In the genomic region with DNA sequence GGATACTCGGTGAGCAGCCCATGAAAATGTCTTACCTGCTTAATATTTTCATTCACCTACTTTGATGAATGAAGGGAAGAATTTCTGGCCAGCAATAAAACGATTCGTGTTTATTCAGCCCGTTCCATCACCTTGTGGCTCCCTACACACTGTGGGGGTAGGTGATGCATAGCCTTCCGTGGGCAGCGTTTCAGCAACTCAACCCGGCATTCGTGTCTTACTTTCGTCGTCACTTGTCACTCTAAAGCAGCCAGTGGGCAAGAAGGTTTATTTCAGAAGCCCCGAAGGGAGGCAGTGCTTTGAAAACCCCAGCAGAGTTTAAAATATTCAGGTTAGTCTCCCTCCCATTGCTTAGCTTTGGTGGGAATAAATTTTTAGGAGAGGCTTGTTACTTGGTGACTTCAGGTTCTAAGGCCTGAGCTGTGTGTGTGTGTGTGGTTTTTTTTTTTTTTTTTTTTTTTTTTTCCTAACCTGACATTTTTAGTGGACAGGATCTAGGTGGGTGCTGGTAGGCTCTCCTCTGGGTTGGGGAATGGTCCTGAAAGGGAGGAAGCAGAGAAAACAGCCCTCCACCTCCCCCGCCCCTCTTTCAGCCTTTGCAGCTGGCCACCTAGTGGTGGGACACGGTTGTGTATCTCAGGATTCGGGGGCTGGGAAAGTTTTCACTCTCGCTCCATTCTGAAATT, we compare ENCODE assay signal across 8 cellular contexts. TPM values are rescaled to one million over a fixed set of nuclear protein-coding genes. Genes with fewer than 3 reads are reported as not detected.
DNase-seq lines count a peak whose midpoint lies in the region; ATAC-seq, FAIRE-seq and TF ChIP-seq lines count a peak whose summit lies in the region.

No MANE protein-coding gene starts in this region.

- no peak overlapping the region for H4K91ac ChIP-seq in H1 (replicated peaks; ENCODE audit: insufficient read length, low read length)

- peak overlapping the region in 1 of 2 experiments; percentile 75; a peak in 2 of 4 replicates for H3K4me2 ChIP-seq in H1 (ENCODE audit: insufficient read depth in 1 of 2, low read depth in 2 of 2, low read length in 2 of 2)

- H3K27me3 ChIP-seq in H1 (replicated peaks in 1 of 4; ENCODE audit: control insufficient read depth in 3 of 4, extremely low read depth in 1 of 4, insufficient read depth in 3 of 4, low read length in 3 of 4): peaks cover 5 to 17% (median 14%) of the 10 kb centered on the region in 4 experiments

- no peak overlapping the region for H2BK5ac ChIP-seq in H1 (ENCODE audit: low read depth, low read length)

- POLR2A ChIA-PET in activated CD8-positive, alpha-beta T cell treated with anti-CD3 and anti-CD28 coated beads, Interleukin-2, amount 10 ng/mL, durations not matched to agents 7 days and 5 days (lab: Charles Lee): interaction anchor here (1.0 to 5.1 kb wide), 8 partner anchors 14 to 111 kb away, joined by 3 to 35 read pairs (median 4); a partner anchor contains a TSS
- POLR2A ChIA-PET in H1 (lab: Charles Lee; ENCODE audit: partially characterized antibody): interaction anchor here (0.7 to 1.1 kb wide), 2 partner anchors 44 to 77 kb away, joined by 3 read pairs; no protein-coding TSS in a partner anchor

- WGBS in H1 (ENCODE audit: extremely low coverage in 1 of 2, insufficient coverage in 1 of 2, insufficient read length in 1 of 2, insufficient replicate concordance in 2 of 2, low coverage in 1 of 2, low lambda C conversion rate in 2 of 2, missing lambda C conversion rate in 1 of 2), 2 experiments: 44% methylated on average over 15 of the region's 15 CpGs; no CpG with 5 or more reads in 1 of the 2 experiments
- WGBS in mesodermal cell (ENCODE audit: insufficient coverage in 2 of 2), 2 experiments: 17 to 29% methylated on average over 10 to 11 of the region's 15 CpGs

- H4K5ac ChIP-seq in H1 (ENCODE audit: insufficient read length, low read depth, low read length): no peak overlapping the region

- H2AK5ac ChIP-seq in H1 (ENCODE audit: low read depth, low read length): no peak overlapping the region

- peaks cover 68% of the 10 kb centered on the region for H3K4me1 Mint-ChIP-seq in activated CD8-positive, alpha-beta T cell treated with anti-CD3 and anti-CD28 coated beads, Interleukin-2, amount 10 ng/mL, durations not matched to agents 7 days and 5 days (ENCODE audit: low read depth)

- H2BK20ac ChIP-seq in H1 (ENCODE audit: low read length): no peak overlapping the region

- 0 out of 2 replicates have a peak overlapping the region, but pooled peaks have one; percentile 66 for H2BK15ac ChIP-seq in H1 (ENCODE audit: low read length)

- no peaks in the 10 kb centered on the region for H3K27me3 Mint-ChIP-seq in activated CD8-positive, alpha-beta T cell treated with anti-CD3 and anti-CD28 coated beads, Interleukin-2, amount 10 ng/mL, durations not matched to agents 7 days and 5 days (ENCODE audit: low read depth)

- no peak overlapping the region for H2BK120ac ChIP-seq in H1 (replicated peaks; ENCODE audit: low read depth, low read length)

- no peak for TF ChIP-seq EP300 in H1 (IDR thresholded peaks at IDR 0.05; ENCODE audit: borderline replicate concordance in 1 of 2, low read depth in 2 of 2, low read length in 2 of 2)

- no peak overlapping the region for H3K23ac ChIP-seq in H1 (ENCODE audit: insufficient read length)

- no peaks in the 10 kb centered on the region for H3K9me3 Mint-ChIP-seq in activated CD8-positive, alpha-beta T cell treated with anti-CD3 and anti-CD28 coated beads, Interleukin-2, amount 10 ng/mL, durations not matched to agents 7 days and 5 days (ENCODE audit: insufficient read depth)

- no peak for TF ChIP-seq POLR2A in H1 (IDR thresholded peaks at IDR 0.05; ENCODE audit: control extremely low read depth in 1 of 2, low read depth in 2 of 2, low read length in 2 of 2)

- H3K4me1 ChIP-seq in H1 (replicated peaks in 1 of 4; ENCODE audit: control insufficient read depth in 3 of 4, insufficient read depth in 4 of 4, low read length in 3 of 4) (peaks cover 3 to 8% (median 6%) of the 10 kb centered on the region in 4 experiments), mesodermal cell (ENCODE audit: control insufficient read depth, insufficient read depth, low read length, poor library complexity, severe bottlenecking) (peaks cover 51% of the 10 kb centered on the region)

- H3K23me2 ChIP-seq in H1 (ENCODE audit: low read depth, low read length): peaks cover 7% of the 10 kb centered on the region

- CTCF ChIA-PET in activated CD8-positive, alpha-beta T cell treated with anti-CD3 and anti-CD28 coated beads, Interleukin-2, amount 10 ng/mL, durations not matched to agents 7 days and 5 days (lab: Charles Lee): interaction anchor here (0.6 to 6.8 kb wide), 34 partner anchors 8 to 334 kb away, joined by 3 to 74 read pairs (median 4); a partner anchor contains a TSS
- CTCF ChIA-PET in H1 (lab: Charles Lee; ENCODE audit: partially characterized antibody): interaction anchor here (0.6 to 4.5 kb wide), 43 partner anchors 9 to 310 kb away, joined by 3 to 25 read pairs (median 4); no protein-coding TSS in a partner anchor

- H3K36me3 Mint-ChIP-seq in activated CD8-positive, alpha-beta T cell treated with anti-CD3 and anti-CD28 coated beads, Interleukin-2, amount 10 ng/mL, durations not matched to agents 7 days and 5 days (ENCODE audit: low read depth): peaks cover 11% of the 10 kb centered on the region

- H3K56ac ChIP-seq in H1 (replicated peaks; ENCODE audit: insufficient read length, low read depth, low read length): no peak overlapping the region

- no peak overlapping the region for H3K18ac ChIP-seq in H1 (ENCODE audit: extremely low read depth, low read length)

- peak overlapping the region; percentile 87 for H3K4me3 Mint-ChIP-seq in activated CD8-positive, alpha-beta T cell treated with anti-CD3 and anti-CD28 coated beads, Interleukin-2, amount 10 ng/mL, durations not matched to agents 7 days and 5 days

- no peaks in the 10 kb centered on the region for H3K79me2 ChIP-seq in H1 (ENCODE audit: control insufficient read depth in 1 of 2, insufficient read depth in 2 of 2, low read length in 2 of 2)

- H3K4me3 ChIP-seq in H1 (ENCODE audit: extremely low read depth in 1 of 4, insufficient read depth in 2 of 4, low read depth in 3 of 4, low read length in 4 of 4): no peak overlapping the region; a peak in 1 of 8 replicates
- H3K4me3 ChIP-seq in mesodermal cell (ENCODE audit: extremely low read depth, insufficient read depth, low read length, poor library complexity, severe bottlenecking): peak overlapping the region; percentile 73

- no peaks in the 10 kb centered on the region for H3K79me1 ChIP-seq in H1 (ENCODE audit: low read depth, low read length)

- peak overlapping the region; percentile 76 for H3K27ac Mint-ChIP-seq in activated CD8-positive, alpha-beta T cell treated with anti-CD3 and anti-CD28 coated beads, Interleukin-2, amount 10 ng/mL, durations not matched to agents 7 days and 5 days

- no peaks in the 10 kb centered on the region for H3K36me3 ChIP-seq in H1 (ENCODE audit: control insufficient read depth in 2 of 4, insufficient read depth in 4 of 4, low read length in 3 of 4)
- H3K36me3 ChIP-seq in mesodermal cell (ENCODE audit: control insufficient read depth, insufficient read depth, low read length): no peaks in the 10 kb centered on the region

- H2AFZ ChIP-seq in H1 (ENCODE audit: low read length): no peak overlapping the region

- no peak for ATAC-seq in activated CD8-positive, alpha-beta T cell treated with anti-CD3 and anti-CD28 coated beads, Interleukin-2, amount 10 ng/mL, durations not matched to agents 7 days and 5 days
- ATAC-seq in HG03439 (IDR thresholded peaks at IDR 0.05; ENCODE audit: unreplicated experiment) (no peak), GM19463 (IDR thresholded peaks at IDR 0.05; ENCODE audit: unreplicated experiment) (no peak)

- peak; percentile 30 to 65; a peak in 3 of 4 replicates for TF ChIP-seq RAD21 in H1 (IDR thresholded peaks at IDR 0.05 in 1 of 2, conservative IDR thresholded peaks at IDR 0.05 in 1 of 2; ENCODE audit: low read depth in 2 of 2, low read length in 2 of 2)

- no peak overlapping the region for H3K9ac ChIP-seq in H1 (replicated peaks in 1 of 4; ENCODE audit: extremely low read depth in 1 of 4, low read depth in 3 of 4, low read length in 3 of 4)

- DNase-seq in NCI-H146 treated with DMSO at 0.1 percent for 48 hours (lab: John Stamatoyannopoulos, UW; ENCODE audit: unreplicated experiment) (peak; percentile 15), H1 (ENCODE audit: low read depth in 1 of 2, low spot score in 2 of 2) (peak in 1 of 2 experiments; percentile 74)
- DNase-seq in activated CD8-positive, alpha-beta T cell treated with anti-CD3 and anti-CD28 coated beads, Interleukin-2, amount 10 ng/mL, durations not matched to agents 7 days and 5 days: peak; percentile 68
- peak; percentile 40 to 53 for DNase-seq in stimulated activated CD8-positive, alpha-beta memory T cell treated with anti-CD3 and anti-CD28 coated beads, Interleukin-15, amount 100 ng/mL, for 4 hours (ENCODE audit: low read depth in 2 of 2)

- H3K4ac ChIP-seq in H1 (replicated peaks; ENCODE audit: insufficient read length, low read depth, low read length): no peak overlapping the region

- H4K8ac ChIP-seq in H1 (ENCODE audit: extremely low read depth, insufficient read depth, low read length): no peak overlapping the region

- TF ChIP-seq CTCF in GM12872 (IDR thresholded peaks at IDR 0.05; ENCODE audit: insufficient read depth, low read depth, low read length) (peak; percentile 92), H1 (IDR thresholded peaks at IDR 0.05; ENCODE audit: control extremely low read depth in 1 of 3, insufficient read depth in 1 of 3, low read depth in 1 of 3, low read length in 3 of 3) (peak; percentile 78 to 89 (median 84))

- FAIRE-seq in H1 (lab: Jason Lieb, UNC): no peak

- no peak overlapping the region for H3K14ac ChIP-seq in H1 (ENCODE audit: insufficient read length)

- H3K27ac ChIP-seq in H1 (ENCODE audit: low read depth, low read length) (no peak overlapping the region), mesodermal cell (ENCODE audit: low read depth, low read length, severe bottlenecking) (no peak overlapping the region)

- H3K9me3 ChIP-seq in H1 (ENCODE audit: insufficient read depth in 2 of 2, low read depth in 1 of 2, low read length in 1 of 2) (no peaks in the 10 kb centered on the region), mesodermal cell (ENCODE audit: control insufficient read depth, low read length) (no peaks in the 10 kb centered on the region)

- peaks cover 0 to 5% of the 10 kb centered on the region in 2 experiments for H4K20me1 ChIP-seq in H1 (replicated peaks in 1 of 2; ENCODE audit: control insufficient read depth in 1 of 2, insufficient read depth in 2 of 2, low read length in 2 of 2)

- H2BK12ac ChIP-seq in H1 (ENCODE audit: low read depth, low read length): no peak overlapping the region

RNA-seq across cellular contexts. Expression of a gene that starts 1.8 kb away (rescaled TPM):
- 10 to 100 TPM; 16.9 to 17.6 TPM for total RNA-seq in activated CD8-positive, alpha-beta T cell treated with anti-CD3 and anti-CD28 coated beads, Interleukin-2, amount 10 ng/mL, durations not matched to agents 7 days and 5 days
- 2.4 and 2.5 TPM in 2 replicates for total RNA-seq in H1 (2021; fragmentation: NEBNext Ultra II Directional; extraction: Animal tissue kit (Norgen Biotek cat#: 25700))
- 0.54 and 0.88 TPM in 2 replicates for polyA plus RNA-seq in H1 (2011; rRNA removed)
- 1.2 TPM for polyA plus RNA-seq in H1 (2011; cell fraction: cytosol; rRNA removed)
- polyA plus RNA-seq in H1 (2011; cell fraction: nucleus; rRNA removed): 1.1 TPM
- 1.2 to 1.5 TPM (median 1.3 TPM) in 4 replicates for polyA plus RNA-seq in H1 (2012, experiment 1 of 2)
- polyA plus RNA-seq in H1 (2012, experiment 2 of 2): 0.56 TPM
- 0.83 TPM for polyA plus RNA-seq in H1 (2013, experiment 1 of 2)
- 0.88 TPM for polyA plus RNA-seq in H1 (2013, experiment 2 of 2)
- polyA minus RNA-seq in H1 (2011; rRNA and poly(A)+ RNA removed): 0.85 and 1.1 TPM in 2 replicates
- 0.66 TPM for polyA minus RNA-seq in H1 (2011; cell fraction: cytosol; rRNA and poly(A)+ RNA removed)
- polyA minus RNA-seq in H1 (2011; cell fraction: nucleus; rRNA and poly(A)+ RNA removed): 0.70 TPM
- polyA plus RNA-seq in mesodermal cell (2013, experiment 1 of 2): 23.7 TPM
- 20.1 TPM for polyA plus RNA-seq in mesodermal cell (2013, experiment 2 of 2)

RNA-seq across cellular contexts. Expression of a gene that starts 30.6 kb away (rescaled TPM):
- total RNA-seq in activated CD8-positive, alpha-beta T cell treated with anti-CD3 and anti-CD28 coated beads, Interleukin-2, amount 10 ng/mL, durations not matched to agents 7 days and 5 days: 100 to 1,000 TPM; 135 to 136 TPM
- total RNA-seq in H1 (2021; fragmentation: NEBNext Ultra II Directional; extraction: Animal tissue kit (Norgen Biotek cat#: 25700)): 194 and 208 TPM in 2 replicates
- polyA plus RNA-seq in H1 (2011; rRNA removed): 112 and 201 TPM in 2 replicates
- polyA plus RNA-seq in H1 (2011; cell fraction: cytosol; rRNA removed): 259 TPM
- 167 TPM for polyA plus RNA-seq in H1 (2011; cell fraction: nucleus; rRNA removed)
- 178 to 208 TPM (median 187 TPM) in 4 replicates for polyA plus RNA-seq in H1 (2012, experiment 1 of 2)
- polyA plus RNA-seq in H1 (2012, experiment 2 of 2): 30.6 TPM
- polyA plus RNA-seq in H1 (2013, experiment 1 of 2): 123 TPM
- 123 TPM for polyA plus RNA-seq in H1 (2013, experiment 2 of 2)
- 298 and 349 TPM in 2 replicates for polyA minus RNA-seq in H1 (2011; rRNA and poly(A)+ RNA removed)
- polyA minus RNA-seq in H1 (2011; cell fraction: cytosol; rRNA and poly(A)+ RNA removed): 93.4 TPM
- polyA minus RNA-seq in H1 (2011; cell fraction: nucleus; rRNA and poly(A)+ RNA removed): 83.8 TPM
- polyA plus RNA-seq in mesodermal cell (2013, experiment 1 of 2): 239 TPM
- polyA plus RNA-seq in mesodermal cell (2013, experiment 2 of 2): 238 TPM

RNA-seq across cellular contexts. Expression of a gene that starts 43.7 kb away (rescaled TPM):
- 10 to 100 TPM; 35.0 to 36.7 TPM for total RNA-seq in activated CD8-positive, alpha-beta T cell treated with anti-CD3 and anti-CD28 coated beads, Interleukin-2, amount 10 ng/mL, durations not matched to agents 7 days and 5 days
- 21.6 and 24.1 TPM in 2 replicates for total RNA-seq in H1 (2021; fragmentation: NEBNext Ultra II Directional; extraction: Animal tissue kit (Norgen Biotek cat#: 25700))
- polyA plus RNA-seq in H1 (2011; rRNA removed): 7.0 and 15.4 TPM in 2 replicates
- polyA plus RNA-seq in H1 (2011; cell fraction: cytosol; rRNA removed): 11.7 TPM
- polyA plus RNA-seq in H1 (2011; cell fraction: nucleus; rRNA removed): 10.8 TPM
- 15.2 to 18.9 TPM (median 17.0 TPM) in 4 replicates for polyA plus RNA-seq in H1 (2012, experiment 1 of 2)
- 26.9 TPM for polyA plus RNA-seq in H1 (2012, experiment 2 of 2)
- polyA plus RNA-seq in H1 (2013, experiment 1 of 2): 24.7 TPM
- 31.0 TPM for polyA plus RNA-seq in H1 (2013, experiment 2 of 2)
- 16.8 and 20.9 TPM in 2 replicates for polyA minus RNA-seq in H1 (2011; rRNA and poly(A)+ RNA removed)
- polyA minus RNA-seq in H1 (2011; cell fraction: cytosol; rRNA and poly(A)+ RNA removed): 5.3 TPM
- polyA minus RNA-seq in H1 (2011; cell fraction: nucleus; rRNA and poly(A)+ RNA removed): 6.7 TPM
- 9.5 TPM for polyA plus RNA-seq in mesodermal cell (2013, experiment 1 of 2)
- polyA plus RNA-seq in mesodermal cell (2013, experiment 2 of 2): 7.7 TPM
